25 cellular contexts compared by ENCODE assay signal in the genomic region with DNA sequence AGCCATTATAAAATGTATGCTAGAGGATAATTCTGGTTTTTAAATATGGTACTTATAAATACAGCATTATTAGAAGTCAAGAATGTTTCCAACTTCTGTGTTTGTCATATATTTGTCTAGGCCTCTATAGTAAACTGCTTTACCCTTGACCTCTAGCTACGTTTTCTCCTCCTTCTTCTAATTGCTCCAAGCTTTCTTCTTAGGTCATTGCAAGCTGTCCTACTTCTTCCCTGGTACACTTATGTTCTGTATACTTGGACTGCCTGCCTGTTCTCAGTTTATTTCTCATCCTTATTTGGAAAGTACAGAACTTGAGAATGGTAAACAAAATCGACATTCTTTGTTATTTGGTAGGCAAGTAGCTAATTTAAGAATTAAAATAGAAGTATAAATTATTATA. TPM values are rescaled to one million over a fixed set of nuclear protein-coding genes. Genes with fewer than 3 reads are reported as not detected.
A peak's percentile ranks its signal among the peaks of the same experiment; 100 is the strongest.
DNase-seq lines count a peak whose midpoint lies in the region; ATAC-seq lines count a peak whose summit lies in the region.
"Had no signal": no experiment of that assay in that cellular context is flagged by ENCODE, and none has a peak within 500 bp of the region (broad histone marks: within the 10 kb centered on the region; RNA-seq: fewer than 3 reads in every experiment).

No MANE protein-coding gene starts in this region.

- no peak for ATAC-seq in central memory CD8-positive, alpha-beta T cell (replicated peaks; ENCODE audit: extremely low read depth, poor library complexity, severe bottlenecking)
- ATAC-seq in memory B cell (ENCODE audit: low read depth) (no peak), HG02840 (IDR thresholded peaks at IDR 0.05; ENCODE audit: low FRiP score, unreplicated experiment) (no peak)
- ATAC-seq: activated CD8-positive, alpha-beta T cell treated with anti-CD3 and anti-CD28 coated beads, Interleukin-2, amount 10 ng/mL, durations not matched to agents 7 days and 5 days; activated naive CD8-positive, alpha-beta T cell treated with anti-CD3 and anti-CD28 coated beads, Interleukin-2, amount 50 U/mL, for 24 hours; effector memory CD8-positive, alpha-beta T cell; HCT116; stimulated activated effector memory CD8-positive, alpha-beta T cell treated with anti-CD3 and anti-CD28 coated beads, Interleukin-12 subunit alpha, Interleukin-12 subunit beta, amount 100 ng/mL, for 72 hours had no signal

- no peak overlapping the region for H3K4me3 ChIP-seq in BLaER1 treated with 17β-estradiol and CSF1 and Interleukin-3, amounts not matched to agents 10 nM and 100 nM
- H3K4me3 ChIP-seq in MG63 = no peak overlapping the region
- H3K4me3 ChIP-seq: colonic mucosa, esophagus squamous epithelium, PC-9, testis had no signal

- H3K27me3 Mint-ChIP-seq in central memory CD8-positive, alpha-beta T cell = no peaks in the 10 kb centered on the region
- H3K27me3 Mint-ChIP-seq in memory B cell = no peaks in the 10 kb centered on the region
- H3K27me3 Mint-ChIP-seq: activated naive CD8-positive, alpha-beta T cell treated with anti-CD3 and anti-CD28 coated beads, Interleukin-2, amount 50 U/mL, for 24 hours; brain; effector memory CD8-positive, alpha-beta T cell had no signal

- peaks cover under 1% of the 10 kb centered on the region for H3K9me3 Mint-ChIP-seq in central memory CD8-positive, alpha-beta T cell
- peaks cover 4% of the 10 kb centered on the region for H3K9me3 Mint-ChIP-seq in memory B cell
- H3K9me3 Mint-ChIP-seq: effector memory CD8-positive, alpha-beta T cell; stimulated activated effector memory CD8-positive, alpha-beta T cell treated with anti-CD3 and anti-CD28 coated beads, Interleukin-12 subunit alpha, Interleukin-12 subunit beta, amount 100 ng/mL, for 72 hours had no signal

- peak overlapping the region in 6 of 11 experiments; percentile 14 to 49 (median 32); a peak in 3 of 22 replicates for H3K9ac ChIP-seq in BLaER1 treated with 17β-estradiol and CSF1 and Interleukin-3, amounts not matched to agents 10 nM and 100 nM

- peaks cover 18 to 70% (median 24%) of the 10 kb centered on the region in 11 experiments for H3K9me3 ChIP-seq in BLaER1 treated with 17β-estradiol and CSF1 and Interleukin-3, amounts not matched to agents 10 nM and 100 nM (replicated peaks in 1 of 11)
- peaks cover 4% of the 10 kb centered on the region; the same call in 1 of the 2 replicates for H3K9me3 ChIP-seq in MG63
- H3K9me3 ChIP-seq: colonic mucosa, esophagus squamous epithelium, testis had no signal

- H4K20me1 ChIP-seq in BLaER1 treated with 17β-estradiol and CSF1 and Interleukin-3, amounts not matched to agents 10 nM and 100 nM = no peaks in the 10 kb centered on the region

- 0 out of 22 replicates have a peak, but pooled peaks cover 0 to 12% (median 0%) of the 10 kb centered on the region in 11 experiments for H3K36me3 ChIP-seq in BLaER1 treated with 17β-estradiol and CSF1 and Interleukin-3, amounts not matched to agents 10 nM and 100 nM
- H3K36me3 ChIP-seq in MG63 = no peaks in the 10 kb centered on the region
- H3K36me3 ChIP-seq: colonic mucosa, esophagus squamous epithelium had no signal

- H3K36me3 Mint-ChIP-seq in central memory CD8-positive, alpha-beta T cell (ENCODE audit: insufficient read depth) = no peaks in the 10 kb centered on the region
- peaks cover 6% of the 10 kb centered on the region for H3K36me3 Mint-ChIP-seq in memory B cell
- H3K36me3 Mint-ChIP-seq: brain; stimulated activated effector memory CD8-positive, alpha-beta T cell treated with anti-CD3 and anti-CD28 coated beads, Interleukin-12 subunit alpha, Interleukin-12 subunit beta, amount 100 ng/mL, for 72 hours had no signal

- peaks cover 7% of the 10 kb centered on the region for H3K4me1 Mint-ChIP-seq in central memory CD8-positive, alpha-beta T cell
- peaks cover 16% of the 10 kb centered on the region for H3K4me1 Mint-ChIP-seq in memory B cell

- H3K4me2 ChIP-seq in BLaER1 treated with 17β-estradiol and CSF1 and Interleukin-3, amounts not matched to agents 10 nM and 100 nM = peak overlapping the region in 10 of 11 experiments; percentile 5 to 56 (median 43); a peak in 16 of 22 replicates

- DNase-seq in LHCN-M2 (ENCODE audit: low read depth) (peak; percentile 38), memory B cell (ENCODE audit: low spot score in 2 of 2) (no peak), NCI-H146 (lab: John Stamatoyannopoulos, UW) (no peak), caudate nucleus (lab: John Stamatoyannopoulos, UW) (no peak), MG63 (no peak)
- no peak for DNase-seq in central memory CD8-positive, alpha-beta T cell (ENCODE audit: low spot score in 2 of 2)
- DNase-seq: activated CD8-positive, alpha-beta T cell treated with anti-CD3 and anti-CD28 coated beads, Interleukin-2, amount 10 ng/mL, durations not matched to agents 7 days and 5 days; activated gamma-delta T cell; activated naive CD8-positive, alpha-beta T cell treated with anti-CD3 and anti-CD28 coated beads, Interleukin-2, amount 50 U/mL, for 24 hours; activated T-cell treated with anti-CD3 and anti-CD28 coated beads, Interleukin-2, amount 50 U/mL, for 1 hour; C1 segment of cervical spinal cord; colonic mucosa; effector memory CD8-positive, alpha-beta T cell; esophagus squamous epithelium; NCI-H1417 treated with DMSO at 0.1 percent for 48 hours; occipital lobe; PC-9; stimulated activated CD4-positive, alpha-beta T cell treated with anti-CD3 and anti-CD28 coated beads, Interleukin-2, amount 100 ng/mL, for 48 hours; T-helper 1 cell; testis had no signal

- H3K27ac ChIP-seq in BLaER1 treated with 17β-estradiol and CSF1 and Interleukin-3, amounts not matched to agents 10 nM and 100 nM = peak overlapping the region; percentile 58 to 88 (median 83); a peak in 21 of 22 replicates
- no peak overlapping the region for H3K27ac ChIP-seq in caudate nucleus (ENCODE audit: low read depth, low read length)
- H3K27ac ChIP-seq: colonic mucosa, esophagus squamous epithelium, testis had no signal

- H3K27me3 ChIP-seq in BLaER1 treated with 17β-estradiol and CSF1 and Interleukin-3, amounts not matched to agents 10 nM and 100 nM = no peaks in the 10 kb centered on the region
- H3K27me3 ChIP-seq in MG63 = no peaks in the 10 kb centered on the region
- H3K27me3 ChIP-seq: colonic mucosa, esophagus squamous epithelium, testis had no signal

- H3K4me3 Mint-ChIP-seq in central memory CD8-positive, alpha-beta T cell = no peak overlapping the region
- H3K4me3 Mint-ChIP-seq in memory B cell = no peak overlapping the region
- H3K4me3 Mint-ChIP-seq: activated CD8-positive, alpha-beta T cell treated with anti-CD3 and anti-CD28 coated beads, Interleukin-2, amount 10 ng/mL, durations not matched to agents 7 days and 5 days; activated naive CD8-positive, alpha-beta T cell treated with anti-CD3 and anti-CD28 coated beads, Interleukin-2, amount 50 U/mL, for 24 hours; brain; effector memory CD8-positive, alpha-beta T cell; stimulated activated effector memory CD8-positive, alpha-beta T cell treated with anti-CD3 and anti-CD28 coated beads, Interleukin-12 subunit alpha, Interleukin-12 subunit beta, amount 100 ng/mL, for 72 hours had no signal

- H3K4me1 ChIP-seq in BLaER1 treated with 17β-estradiol and CSF1 and Interleukin-3, amounts not matched to agents 10 nM and 100 nM = peaks cover 25 to 50% (median 35%) of the 10 kb centered on the region in 10 experiments
- H3K4me1 ChIP-seq: colonic mucosa, testis had no signal

- H3K27ac Mint-ChIP-seq in central memory CD8-positive, alpha-beta T cell (ENCODE audit: low read depth) = peak overlapping the region; percentile 17
- H3K27ac Mint-ChIP-seq in memory B cell = peak overlapping the region; percentile 80
- H3K27ac Mint-ChIP-seq: activated CD8-positive, alpha-beta T cell treated with anti-CD3 and anti-CD28 coated beads, Interleukin-2, amount 10 ng/mL, durations not matched to agents 7 days and 5 days; activated naive CD8-positive, alpha-beta T cell treated with anti-CD3 and anti-CD28 coated beads, Interleukin-2, amount 50 U/mL, for 24 hours; brain; effector memory CD8-positive, alpha-beta T cell; stimulated activated effector memory CD8-positive, alpha-beta T cell treated with anti-CD3 and anti-CD28 coated beads, Interleukin-12 subunit alpha, Interleukin-12 subunit beta, amount 100 ng/mL, for 72 hours had no signal

RNA-seq across cellular contexts. Expression of gene ATP2B1, which starts 23.9 kb away (rescaled TPM):
- 467 and 521 TPM in 2 replicates for total RNA-seq in LHCN-M2 (2014; rRNA removed)
- polyA plus RNA-seq in LHCN-M2 (2012) = 134 TPM
- total RNA-seq in MG63 (2014; rRNA removed; shearing (Covaris generic); ENCODE audit: low replicate concordance) = 14.3 and 22.4 TPM in 2 replicates

Comparison
In these comparisons a context has a peak if more than half of its experiments do, and no peak if none do; other contexts are left out.
1. RNA of gene ATP2B1, which starts 23.9 kb away (total RNA-seq): 467 to 521 TPM in LHCN-M2; 14.3 to 22.4 TPM in MG63; every median in the first group is over 10 times any median in the second.